Comparison of ENCODE assay signal across 12 cellular contexts in genomic region chr4:128558896-128559669, GRCh38.
A peak's percentile ranks its signal among the peaks of the same experiment; 100 is the strongest.
DNase-seq lines count a peak whose midpoint lies in the region; ATAC-seq and TF ChIP-seq lines count a peak whose summit lies in the region.
"Had no signal": no experiment of that assay in that cellular context is flagged by ENCODE, and none has a peak within 500 bp of the region (broad histone marks: within the 10 kb centered on the region; RNA-seq: fewer than 3 reads in every experiment).

No MANE protein-coding gene starts in this region.

- intact Hi-C loops in lower lobe of right lung (cut with DNase I): no loop called here
- intact Hi-C loops in activated CD8-positive, alpha-beta T cell treated with anti-CD3 and anti-CD28 coated beads for 36 hours (cut with micrococcal nuclease): no loop called here
- intact Hi-C loops in PC-9 (cut with micrococcal nuclease; ENCODE audit: unreplicated experiment): no loop called here

- in situ Hi-C loops in astrocyte of the spinal cord (cut with HindIII; ENCODE audit: low sequenced_read_pairs): no loop called here

- no peak overlapping the region for H3K4me2 ChIP-seq in PC-9

- H3K27ac ChIP-seq in HUES48 (ENCODE audit: low read depth, low read length): peak overlapping the region; percentile 18
- peak overlapping the region; percentile 63 for H3K27ac ChIP-seq in lower lobe of right lung
- no peak overlapping the region for H3K27ac ChIP-seq in PC-9

- no peak overlapping the region for H3K4me3 Mint-ChIP-seq in activated CD8-positive, alpha-beta T cell treated with anti-CD3 and anti-CD28 coated beads for 36 hours

- no peak overlapping the region for H2AFZ ChIP-seq in PC-9

- peaks cover 8% of the 10 kb centered on the region for H3K27me3 Mint-ChIP-seq in activated CD8-positive, alpha-beta T cell treated with anti-CD3 and anti-CD28 coated beads for 36 hours

- H3K9me3 Mint-ChIP-seq in activated CD8-positive, alpha-beta T cell treated with anti-CD3 and anti-CD28 coated beads for 36 hours: no peaks in the 10 kb centered on the region

- DNase-seq in astrocyte of the spinal cord (ENCODE audit: low read depth, low spot score) (peak; percentile 87), lower lobe of right lung (no peak), superior temporal gyrus (ENCODE audit: extremely low spot score) (peak; percentile 26), PC-9 (no peak)
- no peak for DNase-seq in activated CD8-positive, alpha-beta T cell treated with anti-CD3 and anti-CD28 coated beads for 36 hours
- DNase-seq: cerebellar nuclear complex; NCI-H1436 treated with DMSO at 0.1 percent for 48 hours; small intestine; stimulated activated naive CD4-positive, alpha-beta T cell treated with Interleukin-2 at 50 U/mL for 16 hours; T-helper 1 cell had no signal

- H3K9ac ChIP-seq in HUES48 (ENCODE audit: low read depth, low read length): no peak overlapping the region

- TF ChIP-seq CTCF in astrocyte of the spinal cord (IDR thresholded peaks at IDR 0.05; ENCODE audit: low read depth, low read length) (no peak), lower lobe of right lung (IDR thresholded peaks at IDR 0.05) (no peak), PC-9 (conservative IDR thresholded peaks at IDR 0.05) (no peak)
- no peak for TF ChIP-seq CTCF in activated CD8-positive, alpha-beta T cell treated with anti-CD3 and anti-CD28 coated beads for 36 hours (IDR thresholded peaks at IDR 0.05)

- H3K4me3 ChIP-seq in HUES48 (ENCODE audit: low read depth, low read length) (no peak overlapping the region), astrocyte of the spinal cord (ENCODE audit: low read depth, low read length) (no peak overlapping the region), lower lobe of right lung (no peak overlapping the region), PC-9 (no peak overlapping the region)

- H3K27ac Mint-ChIP-seq in activated CD8-positive, alpha-beta T cell treated with anti-CD3 and anti-CD28 coated beads for 36 hours: no peak overlapping the region

- no peaks in the 10 kb centered on the region for H3K27me3 ChIP-seq in HUES48 (ENCODE audit: control insufficient read depth, insufficient read depth, low read length)
- H3K27me3 ChIP-seq in lower lobe of right lung (ENCODE audit: low read depth): no peaks in the 10 kb centered on the region
- H3K27me3 ChIP-seq in PC-9 (ENCODE audit: insufficient read depth, low read depth): no peaks in the 10 kb centered on the region

- H3K4me1 ChIP-seq in HUES48 (ENCODE audit: control insufficient read depth, insufficient read depth, low read length) (0 out of 2 replicates have a peak, but pooled peaks cover 9% of the 10 kb centered on the region), lower lobe of right lung (peaks cover 12% of the 10 kb centered on the region), PC-9 (replicated peaks; ENCODE audit: insufficient read depth) (peaks cover 4% of the 10 kb centered on the region)

- no peaks in the 10 kb centered on the region for H3K79me2 ChIP-seq in PC-9 (ENCODE audit: low read depth)

- H3K36me3 ChIP-seq in HUES48 (ENCODE audit: control insufficient read depth, insufficient read depth, low read length) (no peaks in the 10 kb centered on the region), lower lobe of right lung (no peaks in the 10 kb centered on the region), PC-9 (ENCODE audit: low read depth) (no peaks in the 10 kb centered on the region)

- no peaks in the 10 kb centered on the region for H3K36me3 Mint-ChIP-seq in activated CD8-positive, alpha-beta T cell treated with anti-CD3 and anti-CD28 coated beads for 36 hours (ENCODE audit: low read depth)

- POLR2A ChIA-PET in activated CD8-positive, alpha-beta T cell treated with anti-CD3 and anti-CD28 coated beads for 36 hours (lab: Charles Lee): interaction anchor here (0.6 kb wide), 1 partner anchor 106 kb away, joined by 3 read pairs; no protein-coding TSS in a partner anchor
- POLR2A ChIA-PET in PC-9 (lab: Charles Lee; ENCODE audit: unreplicated experiment): no interaction called here

- H3K9me3 ChIP-seq in HUES48 (ENCODE audit: control insufficient read depth, insufficient read depth, low read length): no peaks in the 10 kb centered on the region
- no peaks in the 10 kb centered on the region for H3K9me3 ChIP-seq in lower lobe of right lung
- no peaks in the 10 kb centered on the region for H3K9me3 ChIP-seq in PC-9 (ENCODE audit: insufficient read depth, low read depth)

- BruUV-seq in PC-9 (replicated peaks; lab: Mats Ljungman, UMichigan): no TSS peak

- H3K4me1 Mint-ChIP-seq in activated CD8-positive, alpha-beta T cell treated with anti-CD3 and anti-CD28 coated beads for 36 hours (ENCODE audit: low read depth): peaks cover 1% of the 10 kb centered on the region

- no peaks in the 10 kb centered on the region for H3K9me2 ChIP-seq in PC-9 (ENCODE audit: insufficient read depth)

- CTCF ChIA-PET in activated CD8-positive, alpha-beta T cell treated with anti-CD3 and anti-CD28 coated beads for 36 hours (lab: Charles Lee): interaction anchor here (0.9 to 1.6 kb wide), 2 partner anchors 9 to 15 kb away, joined by 3 to 7 read pairs; no protein-coding TSS in a partner anchor
- CTCF ChIA-PET in PC-9 (lab: Charles Lee): interaction anchor here (0.6 kb wide), 1 partner anchor 329 kb away, joined by 3 read pairs; no protein-coding TSS in a partner anchor

- H4K20me1 ChIP-seq in PC-9 (ENCODE audit: insufficient read depth): no peaks in the 10 kb centered on the region

- ATAC-seq in lower lobe of right lung: peak in 1 of 2 donors; percentile 30
- ATAC-seq in GM18517 (IDR thresholded peaks at IDR 0.05; ENCODE audit: unreplicated experiment): no peak
- ATAC-seq in activated CD8-positive, alpha-beta T cell treated with anti-CD3 and anti-CD28 coated beads for 36 hours: no peak

- no peaks in the 10 kb centered on the region for H3F3A ChIP-seq in PC-9 (ENCODE audit: insufficient read depth, low read depth)

Comparison
In these comparisons a context has a peak if more than half of its experiments do, and no peak if none do; other contexts are left out.
1. DNase-seq: peak in astrocyte of the spinal cord (single experiment) and superior temporal gyrus (single experiment); none in lower lobe of right lung (single experiment), activated CD8-positive, alpha-beta T cell treated with anti-CD3 and anti-CD28 coated beads for 36 hours (single experiment) and PC-9 (0 of 2).